In genomic region chrX:43631841-43632240, GRCh38 we compare ENCODE assay signal across 1 cellular context.
TF ChIP-seq lines count a peak whose summit lies in the region.

No MANE protein-coding gene starts in this region.

TF ChIP-seq in SK-N-SH treated with all-trans-retinoic acid at 6 μM for 48 hours, 23 proteins besides CTCF, POLR2A, EP300 and RAD21 (continued from another document):
- TF ChIP-seq, protein P1, sequence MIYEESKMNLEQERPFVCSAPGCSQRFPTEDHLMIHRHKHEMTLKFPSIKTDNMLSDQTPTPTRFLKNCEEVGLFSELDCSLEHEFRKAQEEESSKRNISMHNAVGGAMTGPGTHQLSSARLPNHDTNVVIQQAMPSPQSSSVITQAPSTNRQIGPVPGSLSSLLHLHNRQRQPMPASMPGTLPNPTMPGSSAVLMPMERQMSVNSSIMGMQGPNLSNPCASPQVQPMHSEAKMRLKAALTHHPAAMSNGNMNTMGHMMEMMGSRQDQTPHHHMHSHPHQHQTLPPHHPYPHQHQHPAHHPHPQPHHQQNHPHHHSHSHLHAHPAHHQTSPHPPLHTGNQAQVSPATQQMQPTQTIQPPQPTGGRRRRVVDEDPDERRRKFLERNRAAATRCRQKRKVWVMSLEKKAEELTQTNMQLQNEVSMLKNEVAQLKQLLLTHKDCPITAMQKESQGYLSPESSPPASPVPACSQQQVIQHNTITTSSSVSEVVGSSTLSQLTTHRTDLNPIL (CRISPR knock-in tag; IDR thresholded peaks at IDR 0.05; ENCODE audit: low read depth), result no peak
- TF ChIP-seq ZNF70 (CRISPR knock-in tag; IDR thresholded peaks at IDR 0.05) (no peak), RARB (CRISPR knock-in tag; IDR thresholded peaks at IDR 0.05) (no peak), ZNF8 (CRISPR knock-in tag; IDR thresholded peaks at IDR 0.05) (no peak), ZFP3 (CRISPR knock-in tag; IDR thresholded peaks at IDR 0.05) (no peak)
TF ChIP-seq in SK-N-SH treated with all-trans-retinoic acid at 6 μM for 48 hours: peak in this region for 0.
